25 cellular contexts compared by ENCODE assay signal in genomic region chr18:79975985-79976680, GRCh38. TPM values are rescaled to one million over a fixed set of nuclear protein-coding genes. Genes with fewer than 3 reads are reported as not detected.
A peak's percentile ranks its signal among the peaks of the same experiment; 100 is the strongest.
DNase-seq lines count a peak whose midpoint lies in the region; ATAC-seq and TF ChIP-seq lines count a peak whose summit lies in the region.
"Had no signal": no experiment of that assay in that cellular context is flagged by ENCODE, and none has a peak within 500 bp of the region (broad histone marks: within the 10 kb centered on the region; RNA-seq: fewer than 3 reads in every experiment).

No MANE protein-coding gene starts in this region.

- ATAC-seq in RWPE2 (ENCODE audit: low read depth) = peak; percentile 71
- ATAC-seq in GM18520 (IDR thresholded peaks at IDR 0.05; ENCODE audit: unreplicated experiment) = no peak
- no peak for ATAC-seq in GM18909 (IDR thresholded peaks at IDR 0.05; ENCODE audit: poor library complexity, unreplicated experiment)
- ATAC-seq: activated naive CD4-positive, alpha-beta T cell treated with anti-CD3 and anti-CD28 coated beads, Interleukin-2, amount 50 U/mL, for 72 hours; lower lobe of right lung had no signal

- TF ChIP-seq CTCF in RWPE2 (IDR thresholded peaks at IDR 0.05; ENCODE audit: poor library complexity, severe bottlenecking) (no peak), left ventricle myocardium inferior (IDR thresholded peaks at IDR 0.05; ENCODE audit: borderline replicate concordance) (no peak), nephron progenitor cell (IDR thresholded peaks at IDR 0.05) (no peak)

- no peaks in the 10 kb centered on the region for H3K9me3 Mint-ChIP-seq in nephron progenitor cell
- H3K9me3 Mint-ChIP-seq: activated naive CD4-positive, alpha-beta T cell treated with anti-CD3 and anti-CD28 coated beads, Interleukin-2, amount 50 U/mL, for 72 hours had no signal

- H3K36me3 Mint-ChIP-seq in nephron progenitor cell (ENCODE audit: low read depth) = peaks cover 71% of the 10 kb centered on the region

- peaks cover 2% of the 10 kb centered on the region for H3K27me3 Mint-ChIP-seq in nephron progenitor cell (ENCODE audit: low read depth, poor library complexity)

- H3K4me3 ChIP-seq in RWPE2 (ENCODE audit: severe bottlenecking) (no peak overlapping the region), left ventricle myocardium inferior (no peak overlapping the region), SJCRH30 (no peak overlapping the region)
- H3K4me3 ChIP-seq: lower lobe of right lung, pancreas, thyroid gland had no signal

- H3K4me3 Mint-ChIP-seq in nephron progenitor cell = no peak overlapping the region

- peak; percentile 47 for DNase-seq in G401 (ENCODE audit: low spot score)
- no peak for DNase-seq in RWPE2 (ENCODE audit: low spot score)
- DNase-seq in left ventricle myocardium inferior = peak; percentile 46
- no peak for DNase-seq in nephron progenitor cell
- DNase-seq in SJCRH30 = no peak
- DNase-seq: activated CD4-positive, alpha-beta T cell treated with anti-CD3 and anti-CD28 coated beads, Interleukin-2, amount 50 U/mL, for 48 hours; activated T-cell treated with anti-CD3 and anti-CD28 coated beads, Interleukin-2, amount 50 U/mL, for 48 hours; effector CD8-positive, alpha-beta T cell; H7; head of caudate nucleus; lower lobe of right lung; MV-4-11; NCI-H1694 treated with DMSO at 0.1 percent for 48 hours; NCI-H774; OCI-M1; SIG-M5; stimulated activated CD4-positive, alpha-beta T cell treated with anti-CD3 and anti-CD28 coated beads, Interleukin-1b, Interleukin-23, amount 100 ng/mL, for 48 hours; stimulated activated naive CD4-positive, alpha-beta T cell treated with Interleukin-2 at 50 U/mL for 16 hours; T-helper 1 cell; thyroid gland had no signal

- peak overlapping the region; percentile 94 for H3K27ac Mint-ChIP-seq in nephron progenitor cell

- peaks cover 9% of the 10 kb centered on the region for H3K4me1 Mint-ChIP-seq in nephron progenitor cell

- intact Hi-C loops in left ventricle myocardium inferior (cut with micrococcal nuclease) = no loop called here

- peaks cover 2% of the 10 kb centered on the region for H3K9me3 ChIP-seq in RWPE2 (ENCODE audit: severe bottlenecking)
- no peaks in the 10 kb centered on the region for H3K9me3 ChIP-seq in left ventricle myocardium inferior (replicated peaks)
- no peaks in the 10 kb centered on the region for H3K9me3 ChIP-seq in SJCRH30 (replicated peaks)
- H3K9me3 ChIP-seq: lower lobe of right lung, pancreas, thyroid gland had no signal

- H3K27me3 ChIP-seq in RWPE2 (ENCODE audit: insufficient read depth, poor library complexity, severe bottlenecking) = no peaks in the 10 kb centered on the region
- no peaks in the 10 kb centered on the region for H3K27me3 ChIP-seq in left ventricle myocardium inferior (ENCODE audit: low read depth)
- H3K27me3 ChIP-seq in SJCRH30 = no peaks in the 10 kb centered on the region
- H3K27me3 ChIP-seq: pancreas, thyroid gland had no signal

- no peak overlapping the region for H3K27ac ChIP-seq in RWPE2 (ENCODE audit: poor library complexity, severe bottlenecking)
- no peak overlapping the region for H3K27ac ChIP-seq in left ventricle myocardium inferior (replicated peaks)
- no peak overlapping the region for H3K27ac ChIP-seq in SJCRH30
- H3K27ac ChIP-seq: KMS-11, lower lobe of right lung, pancreas, thyroid gland had no signal

- H3K36me3 ChIP-seq in RWPE2 (ENCODE audit: low read depth) (peaks cover 89% of the 10 kb centered on the region), left ventricle myocardium inferior (peaks cover 36% of the 10 kb centered on the region), SJCRH30 (peaks cover 4% of the 10 kb centered on the region)

- in situ Hi-C loops in G401 (cut with HindIII; ENCODE audit: low sequenced_read_pairs) = no loop called here

- H3K4me1 ChIP-seq in RWPE2 (ENCODE audit: insufficient read depth, poor library complexity, severe bottlenecking) = no peaks in the 10 kb centered on the region
- peaks cover 15% of the 10 kb centered on the region for H3K4me1 ChIP-seq in left ventricle myocardium inferior
- no peaks in the 10 kb centered on the region for H3K4me1 ChIP-seq in SJCRH30
- H3K4me1 ChIP-seq: lower lobe of right lung, pancreas, thyroid gland had no signal

RNA-seq across cellular contexts. Expression of gene HSBP1L1, which starts 11.7 kb away (rescaled TPM):
- 31.6 and 32.7 TPM in 2 replicates for total RNA-seq in G401 (2014; rRNA removed; shearing (Covaris generic))
- 12.2 TPM for total RNA-seq in left ventricle myocardium inferior
- not detected in 2 replicates for total RNA-seq in SJCRH30 (2014; rRNA removed; shearing (Covaris generic))

RNA-seq across cellular contexts. Expression of gene TXNL4A, which starts 12.2 kb away (rescaled TPM):
- total RNA-seq in G401 (2014; rRNA removed; shearing (Covaris generic)) = 170 and 209 TPM in 2 replicates
- total RNA-seq in left ventricle myocardium inferior = 92.0 TPM
- total RNA-seq in SJCRH30 (2014; rRNA removed; shearing (Covaris generic)) = 59.4 and 60.7 TPM in 2 replicates

RNA-seq across cellular contexts. Expression of gene SLC66A2, which starts 24.7 kb away (rescaled TPM):
- total RNA-seq in G401 (2014; rRNA removed; shearing (Covaris generic)) = 65.7 and 94.9 TPM in 2 replicates
- 27.4 TPM for total RNA-seq in left ventricle myocardium inferior
- total RNA-seq in SJCRH30 (2014; rRNA removed; shearing (Covaris generic)) = 14.2 and 16.3 TPM in 2 replicates

RNA-seq across cellular contexts. Expression of gene RBFA, which starts 58.1 kb away (rescaled TPM):
- total RNA-seq in G401 (2014; rRNA removed; shearing (Covaris generic)) = 45.1 and 48.6 TPM in 2 replicates
- total RNA-seq in left ventricle myocardium inferior = 22.8 TPM
- 24.0 and 26.1 TPM in 2 replicates for total RNA-seq in SJCRH30 (2014; rRNA removed; shearing (Covaris generic))

Comparison
In these comparisons a context has a peak if more than half of its experiments do, and no peak if none do; other contexts are left out.
1. DNase-seq: peak in G401 (single experiment) and left ventricle myocardium inferior (single experiment); none in RWPE2 (single experiment), nephron progenitor cell (single experiment) and SJCRH30 (0 of 2).
2. RNA of gene HSBP1L1, which starts 11.7 kb away (total RNA-seq): 31.6 to 32.7 TPM in G401 and 12.2 TPM in left ventricle myocardium inferior (single experiment); not detected in SJCRH30; every median in the first group is over 10 times any median in the second.